ENCODE assay signal across 16 cellular contexts in genomic region chr10:3971713-3972112, GRCh38.
DNase-seq lines count a peak whose midpoint lies in the region; ATAC-seq and TF ChIP-seq lines count a peak whose summit lies in the region.
"Had no signal": no experiment of that assay in that cellular context is flagged by ENCODE, and none has a peak within 500 bp of the region (broad histone marks: within the 10 kb centered on the region; RNA-seq: fewer than 3 reads in every experiment).

No MANE protein-coding gene starts in this region.

- peaks cover 56% of the 10 kb centered on the region for H3K4me1 Mint-ChIP-seq in activated CD8-positive, alpha-beta memory T cell treated with anti-CD3 and anti-CD28 coated beads, Interleukin-2, amount 10 ng/mL, durations not matched to agents 7 days and 5 days
- H3K4me1 Mint-ChIP-seq in activated CD4-positive, alpha-beta memory T cell treated with anti-CD3 and anti-CD28 coated beads for 36 hours (ENCODE audit: low read depth) = peaks cover 50% of the 10 kb centered on the region
- H3K4me1 Mint-ChIP-seq in endodermal cell = peaks cover 9% of the 10 kb centered on the region
- H3K4me1 Mint-ChIP-seq in stimulated activated effector memory CD8-positive, alpha-beta T cell treated with anti-CD3 and anti-CD28 coated beads, Interleukin-12 subunit alpha, Interleukin-12 subunit beta, amount 100 ng/mL, for 72 hours = peaks cover 50% of the 10 kb centered on the region
- H3K4me1 Mint-ChIP-seq in mesothelial cell of epicardium = peaks cover 34% of the 10 kb centered on the region
- H3K4me1 Mint-ChIP-seq: memory B cell, nephron had no signal

- H3K9me3 ChIP-seq in endodermal cell (ENCODE audit: control insufficient read depth, low read length) (peaks cover 8% of the 10 kb centered on the region), right atrium auricular region (no peaks in the 10 kb centered on the region)

- no peak for DNase-seq in activated CD8-positive, alpha-beta memory T cell treated with anti-CD3 and anti-CD28 coated beads, Interleukin-2, amount 10 ng/mL, durations not matched to agents 7 days and 5 days
- DNase-seq in activated CD8-positive, alpha-beta memory T cell treated with anti-CD3 and anti-CD28 coated beads, Interleukin-2, amount 50 U/mL, for 48 hours = no peak
- DNase-seq in activated CD4-positive, alpha-beta memory T cell treated with anti-CD3 and anti-CD28 coated beads for 36 hours = no peak
- DNase-seq in endodermal cell = no peak
- no peak for DNase-seq in stimulated activated effector memory CD8-positive, alpha-beta T cell treated with anti-CD3 and anti-CD28 coated beads, Interleukin-12 subunit alpha, Interleukin-12 subunit beta, amount 100 ng/mL, for 72 hours (ENCODE audit: low spot score in 2 of 2)
- no peak for DNase-seq in right atrium auricular region (ENCODE audit: low spot score)
- DNase-seq in AML-193 (lab: John Stamatoyannopoulos, UW) = no peak
- DNase-seq in mesothelial cell of epicardium (ENCODE audit: low spot score in 2 of 2, unreplicated experiment in 2 of 2) = no peak
- DNase-seq: activated B cell treated with CpG ODN at 0.5 μM for 24 hours; effector CD8-positive, alpha-beta T cell; Karpas-422; NCI-H2029 treated with DMSO at 0.1 percent for 48 hours; NCI-H446 treated with DMSO at 0.1 percent for 48 hours; T1000 had no signal

- H3K4me3 ChIP-seq in endodermal cell (ENCODE audit: low read length) = no peak overlapping the region
- H3K4me3 ChIP-seq in right atrium auricular region = no peak overlapping the region

- no peak overlapping the region for H3K9ac ChIP-seq in endodermal cell (ENCODE audit: extremely low read depth, low read length, poor library complexity, severe bottlenecking)

- H3K36me3 ChIP-seq in endodermal cell (ENCODE audit: control insufficient read depth, insufficient read depth, low read length) (no peaks in the 10 kb centered on the region), right atrium auricular region (no peaks in the 10 kb centered on the region)

- POLR2A ChIA-PET in activated CD4-positive, alpha-beta memory T cell treated with anti-CD3 and anti-CD28 coated beads for 36 hours (lab: Charles Lee) = interaction anchor here (2.0 kb wide), 1 partner anchor 11 kb away, joined by 7 read pairs; no protein-coding TSS in a partner anchor

- no peaks in the 10 kb centered on the region for H3K4me1 ChIP-seq in endodermal cell (ENCODE audit: control insufficient read depth, insufficient read depth, low read length)
- H3K4me1 ChIP-seq in right atrium auricular region = no peaks in the 10 kb centered on the region

- TF ChIP-seq CTCF in endodermal cell (conservative IDR thresholded peaks at IDR 0.05) = peak; percentile 20
- TF ChIP-seq CTCF in right atrium auricular region (IDR thresholded peaks at IDR 0.05) = no peak
- TF ChIP-seq CTCF in mesothelial cell of epicardium (IDR thresholded peaks at IDR 0.05; ENCODE audit: unreplicated experiment) = no peak

- peak overlapping the region; percentile 96 for H3K27ac Mint-ChIP-seq in activated CD8-positive, alpha-beta memory T cell treated with anti-CD3 and anti-CD28 coated beads, Interleukin-2, amount 10 ng/mL, durations not matched to agents 7 days and 5 days
- H3K27ac Mint-ChIP-seq in activated CD4-positive, alpha-beta memory T cell treated with anti-CD3 and anti-CD28 coated beads for 36 hours = peak overlapping the region; percentile 96
- no peak overlapping the region for H3K27ac Mint-ChIP-seq in endodermal cell
- H3K27ac Mint-ChIP-seq in stimulated activated effector memory CD8-positive, alpha-beta T cell treated with anti-CD3 and anti-CD28 coated beads, Interleukin-12 subunit alpha, Interleukin-12 subunit beta, amount 100 ng/mL, for 72 hours = peak overlapping the region; percentile 94
- no peak overlapping the region for H3K27ac Mint-ChIP-seq in mesothelial cell of epicardium
- H3K27ac Mint-ChIP-seq: activated B cell treated with CpG ODN at 0.5 μM for 24 hours, memory B cell, nephron had no signal

- ATAC-seq in activated CD8-positive, alpha-beta memory T cell treated with anti-CD3 and anti-CD28 coated beads, Interleukin-2, amount 10 ng/mL, durations not matched to agents 7 days and 5 days = no peak
- ATAC-seq in stimulated activated effector memory CD8-positive, alpha-beta T cell treated with anti-CD3 and anti-CD28 coated beads, Interleukin-12 subunit alpha, Interleukin-12 subunit beta, amount 100 ng/mL, for 72 hours = no peak

- intact Hi-C loops in activated CD4-positive, alpha-beta memory T cell treated with anti-CD3 and anti-CD28 coated beads for 36 hours (cut with micrococcal nuclease) = loop anchor here (2.0 kb wide), 5 partner anchors 25 to 95 kb away; no protein-coding TSS in a partner anchor

- 85 to 88% methylated on average over 5 to 6 of the region's 6 CpGs for WGBS in endodermal cell (ENCODE audit: insufficient coverage in 1 of 2, insufficient read length in 1 of 2), 2 experiments

- no peaks in the 10 kb centered on the region for H3K27me3 ChIP-seq in endodermal cell (ENCODE audit: control insufficient read depth, insufficient read depth, low read length, poor library complexity, severe bottlenecking)
- no peaks in the 10 kb centered on the region for H3K27me3 ChIP-seq in right atrium auricular region

- no peak overlapping the region for H3K27ac ChIP-seq in endodermal cell (ENCODE audit: low read depth, low read length)
- no peak overlapping the region for H3K27ac ChIP-seq in right atrium auricular region

- H3K36me3 Mint-ChIP-seq in activated CD8-positive, alpha-beta memory T cell treated with anti-CD3 and anti-CD28 coated beads, Interleukin-2, amount 10 ng/mL, durations not matched to agents 7 days and 5 days = peaks cover 32% of the 10 kb centered on the region
- H3K36me3 Mint-ChIP-seq in activated CD4-positive, alpha-beta memory T cell treated with anti-CD3 and anti-CD28 coated beads for 36 hours = peaks cover 5% of the 10 kb centered on the region
- H3K36me3 Mint-ChIP-seq in endodermal cell (ENCODE audit: low read depth) = no peaks in the 10 kb centered on the region
- H3K36me3 Mint-ChIP-seq in stimulated activated effector memory CD8-positive, alpha-beta T cell treated with anti-CD3 and anti-CD28 coated beads, Interleukin-12 subunit alpha, Interleukin-12 subunit beta, amount 100 ng/mL, for 72 hours = no peaks in the 10 kb centered on the region
- H3K36me3 Mint-ChIP-seq in mesothelial cell of epicardium = no peaks in the 10 kb centered on the region
- H3K36me3 Mint-ChIP-seq: memory B cell had no signal

- H3K4me3 Mint-ChIP-seq in activated CD8-positive, alpha-beta memory T cell treated with anti-CD3 and anti-CD28 coated beads, Interleukin-2, amount 10 ng/mL, durations not matched to agents 7 days and 5 days = no peak overlapping the region
- H3K4me3 Mint-ChIP-seq in activated CD4-positive, alpha-beta memory T cell treated with anti-CD3 and anti-CD28 coated beads for 36 hours = no peak overlapping the region
- H3K4me3 Mint-ChIP-seq in endodermal cell = no peak overlapping the region
- H3K4me3 Mint-ChIP-seq in stimulated activated effector memory CD8-positive, alpha-beta T cell treated with anti-CD3 and anti-CD28 coated beads, Interleukin-12 subunit alpha, Interleukin-12 subunit beta, amount 100 ng/mL, for 72 hours = peak overlapping the region; percentile 71
- H3K4me3 Mint-ChIP-seq in mesothelial cell of epicardium = no peak overlapping the region
- H3K4me3 Mint-ChIP-seq: activated B cell treated with CpG ODN at 0.5 μM for 24 hours, memory B cell, nephron had no signal

- CTCF ChIA-PET in activated CD8-positive, alpha-beta memory T cell treated with anti-CD3 and anti-CD28 coated beads, Interleukin-2, amount 10 ng/mL, durations not matched to agents 7 days and 5 days (lab: Charles Lee) = interaction anchor here (0.9 to 4.1 kb wide), 7 partner anchors 10 to 159 kb away, joined by 3 to 36 read pairs (median 5); no protein-coding TSS in a partner anchor
- CTCF ChIA-PET in activated CD4-positive, alpha-beta memory T cell treated with anti-CD3 and anti-CD28 coated beads for 36 hours (lab: Charles Lee) = no interaction called here

- peaks cover 10% of the 10 kb centered on the region for H3K9me3 Mint-ChIP-seq in activated CD8-positive, alpha-beta memory T cell treated with anti-CD3 and anti-CD28 coated beads, Interleukin-2, amount 10 ng/mL, durations not matched to agents 7 days and 5 days (ENCODE audit: low read depth)
- peaks cover 8% of the 10 kb centered on the region for H3K9me3 Mint-ChIP-seq in activated CD4-positive, alpha-beta memory T cell treated with anti-CD3 and anti-CD28 coated beads for 36 hours
- H3K9me3 Mint-ChIP-seq in endodermal cell = peaks cover 3% of the 10 kb centered on the region
- peaks cover 5% of the 10 kb centered on the region for H3K9me3 Mint-ChIP-seq in stimulated activated effector memory CD8-positive, alpha-beta T cell treated with anti-CD3 and anti-CD28 coated beads, Interleukin-12 subunit alpha, Interleukin-12 subunit beta, amount 100 ng/mL, for 72 hours
- peaks cover 14% of the 10 kb centered on the region for H3K9me3 Mint-ChIP-seq in mesothelial cell of epicardium
- H3K9me3 Mint-ChIP-seq: activated B cell treated with CpG ODN at 0.5 μM for 24 hours had no signal

- no peaks in the 10 kb centered on the region for H3K27me3 Mint-ChIP-seq in activated CD8-positive, alpha-beta memory T cell treated with anti-CD3 and anti-CD28 coated beads, Interleukin-2, amount 10 ng/mL, durations not matched to agents 7 days and 5 days
- no peaks in the 10 kb centered on the region for H3K27me3 Mint-ChIP-seq in activated CD4-positive, alpha-beta memory T cell treated with anti-CD3 and anti-CD28 coated beads for 36 hours
- H3K27me3 Mint-ChIP-seq in endodermal cell (ENCODE audit: insufficient read depth) (no peaks in the 10 kb centered on the region), mesothelial cell of epicardium (ENCODE audit: low read depth) (no peaks in the 10 kb centered on the region)
- H3K27me3 Mint-ChIP-seq: activated B cell treated with CpG ODN at 0.5 μM for 24 hours, memory B cell had no signal

Comparison
In these comparisons a context has a peak if more than half of its experiments do, and no peak if none do; other contexts are left out.
1. H3K27ac Mint-ChIP-seq: peak in activated CD8-positive, alpha-beta memory T cell treated with anti-CD3 and anti-CD28 coated beads, Interleukin-2, amount 10 ng/mL, durations not matched to agents 7 days and 5 days (single experiment), activated CD4-positive, alpha-beta memory T cell treated with anti-CD3 and anti-CD28 coated beads for 36 hours (single experiment) and stimulated activated effector memory CD8-positive, alpha-beta T cell treated with anti-CD3 and anti-CD28 coated beads, Interleukin-12 subunit alpha, Interleukin-12 subunit beta, amount 100 ng/mL, for 72 hours (single experiment); none in endodermal cell (single experiment) and mesothelial cell of epicardium (single experiment).